In genomic region chr11:29119691-29120328, GRCh38 we compare ENCODE assay signal across 10 cellular contexts.
DNase-seq lines count a peak whose midpoint lies in the region; ATAC-seq and TF ChIP-seq lines count a peak whose summit lies in the region.
"Had no signal": no experiment of that assay in that cellular context is flagged by ENCODE, and none has a peak within 500 bp of the region (broad histone marks: within the 10 kb centered on the region; RNA-seq: fewer than 3 reads in every experiment).

No MANE protein-coding gene starts in this region.

- TF ChIP-seq POLR2A in thyroid gland (IDR thresholded peaks at IDR 0.05): no peak

- ATAC-seq in HG03469 (IDR thresholded peaks at IDR 0.05; ENCODE audit: unreplicated experiment): no peak

- DNase-seq in HCEC 1CT: peak; percentile 97
- DNase-seq in amniotic epithelial cell (ENCODE audit: low read depth): peak; percentile 94
- peak; percentile 37 for DNase-seq in hepatic stellate cell (ENCODE audit: low spot score)
- peak in 1 of 2 donors; percentile 13 for DNase-seq in thyroid gland
- no peak for DNase-seq in stimulated activated CD4-positive, alpha-beta T cell treated with anti-CD3 and anti-CD28 coated beads, Interleukin-1b, Interleukin-23, amount 100 ng/mL, for 48 hours
- no peak for DNase-seq in NCI-H345 (lab: John Stamatoyannopoulos, UW)
- DNase-seq: activated naive CD4-positive, alpha-beta T cell treated with Interleukin-2 at 50 U/mL for 16 hours; hippocampal formation; stimulated activated CD8-positive, alpha-beta memory T cell treated with anti-CD3 and anti-CD28 coated beads, Interleukin-4, amount 100 ng/mL, for 48 hours had no signal

- no peaks in the 10 kb centered on the region for H3K27me3 ChIP-seq in thyroid gland

- no peaks in the 10 kb centered on the region for H3K36me3 ChIP-seq in thyroid gland

- intact Hi-C loops in thyroid gland (cut with DNase I): no loop called here

- 42 to 49% methylated on average over 6 of the region's 6 CpGs for WGBS in thyroid gland, 2 donors

- H3K4me1 ChIP-seq in thyroid gland: peaks cover 17 to 22% of the 10 kb centered on the region in 2 donors

- no peak overlapping the region for H3K4me3 ChIP-seq in thyroid gland (replicated peaks in 1 of 3)

- TF ChIP-seq CTCF in thyroid gland (IDR thresholded peaks at IDR 0.05): no peak

- no peaks in the 10 kb centered on the region for H3K9me3 ChIP-seq in thyroid gland

- peak overlapping the region; percentile 69 to 90 (median 70) for H3K27ac ChIP-seq in thyroid gland

Comparison
In these comparisons a context has a peak if more than half of its experiments do, and no peak if none do; other contexts are left out.
1. DNase-seq: peak in HCEC 1CT (single experiment), amniotic epithelial cell (single experiment) and hepatic stellate cell (single experiment); none in stimulated activated CD4-positive, alpha-beta T cell treated with anti-CD3 and anti-CD28 coated beads, Interleukin-1b, Interleukin-23, amount 100 ng/mL, for 48 hours (single experiment) and NCI-H345 (single experiment).